32 cellular contexts compared by ENCODE assay signal in the genomic region with DNA sequence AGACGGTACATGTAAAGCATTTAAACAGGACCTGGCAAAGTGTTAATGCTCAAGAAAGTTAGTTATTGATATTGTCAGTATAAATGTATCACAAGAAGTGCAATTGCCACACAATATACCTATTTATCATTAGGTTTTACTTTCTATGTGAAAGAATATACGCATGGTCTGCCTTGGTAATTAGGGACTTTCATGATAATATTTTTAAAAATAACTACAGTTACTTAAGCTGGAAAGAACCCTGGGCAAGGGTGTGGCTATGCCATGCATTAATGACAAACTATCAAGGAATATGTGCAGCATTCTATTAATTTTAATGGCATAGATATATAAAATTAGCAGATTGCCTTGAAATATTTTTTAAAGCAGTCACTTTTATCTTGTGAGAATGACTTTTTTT.
"Had no signal": no experiment of that assay in that cellular context is flagged by ENCODE, and none has a peak within 500 bp of the region (broad histone marks: within the 10 kb centered on the region; RNA-seq: fewer than 3 reads in every experiment).

No MANE protein-coding gene starts in this region.

- H3K27me3 ChIP-seq: adrenal gland, ascending aorta, body of pancreas, brain microvascular endothelial cell, breast epithelium, cardiac muscle cell had no signal

- H3K36me3 ChIP-seq: adrenal gland, ascending aorta, brain microvascular endothelial cell, breast epithelium, cardiac muscle cell had no signal

- H3K4me3 ChIP-seq: adrenal gland, ascending aorta, body of pancreas, breast epithelium, cardiac muscle cell had no signal

- H3K9me3 ChIP-seq: adrenal gland, ascending aorta, breast epithelium had no signal

- H3K4me1 ChIP-seq: adrenal gland, body of pancreas, breast epithelium had no signal

- DNase-seq: activated effector memory CD4-positive, alpha-beta T cell treated with anti-CD3 and anti-CD28 coated beads, Interleukin-2, amount 50 U/mL, for 16 hours; activated effector memory CD4-positive, alpha-beta T cell treated with Interleukin-2 at 50 U/mL for 16 hours; activated gamma-delta T cell; activated gamma-delta T cell treated with Interleukin-2 at 50 U/mL for 16 hours; activated naive CD4-positive, alpha-beta T cell; activated naive CD4-positive, alpha-beta T cell treated with anti-CD3 and anti-CD28 coated beads for 36 hours; activated naive CD4-positive, alpha-beta T cell treated with anti-CD3 and anti-CD28 coated beads, Interleukin-2, amount 10 ng/mL, durations not matched to agents 7 days and 5 days; activated naive CD4-positive, alpha-beta T cell treated with anti-CD3 and anti-CD28 coated beads, Interleukin-2, amount 50 U/mL, for 16 hours; activated naive CD4-positive, alpha-beta T cell treated with Interleukin-2 at 50 U/mL for 16 hours; activated naive CD8-positive, alpha-beta T cell treated with anti-CD3 and anti-CD28 coated beads for 36 hours; activated naive CD8-positive, alpha-beta T cell treated with anti-CD3 and anti-CD28 coated beads, Interleukin-2, amount 10 ng/mL, durations not matched to agents 7 days and 5 days; activated naive CD8-positive, alpha-beta T cell treated with anti-CD3 and anti-CD28 coated beads, Interleukin-2, amount 50 U/mL, for 24 hours; activated T-cell treated with anti-CD3 and anti-CD28 coated beads, Interleukin-2, amount 50 U/mL, for 1 hour; activated T-cell treated with anti-CD3 and anti-CD28 coated beads, Interleukin-2, amount 50 U/mL, for 24 hours; activated T-cell treated with anti-CD3 and anti-CD28 coated beads, Interleukin-2, amount 50 U/mL, for 4 hours; activated T-cell treated with anti-CD3 and anti-CD28 coated beads, Interleukin-2, amount 50 U/mL, for 48 hours; activated T-cell treated with anti-CD3 and anti-CD28 coated beads, Interleukin-2, amount 50 U/mL, for 72 hours; adrenal gland; amniotic stem cell; amygdala; anterior cingulate cortex; aorta; body of pancreas; brain microvascular endothelial cell; caudate nucleus; central memory CD4-positive, alpha-beta T cell; cerebellar nuclear complex had no signal

- H3K27ac ChIP-seq: adrenal gland, body of pancreas, brain microvascular endothelial cell, breast epithelium, cardiac muscle cell had no signal

- ATAC-seq: activated naive CD4-positive, alpha-beta T cell treated with anti-CD3 and anti-CD28 coated beads, Interleukin-2, amount 50 U/mL, for 72 hours; activated naive CD8-positive, alpha-beta T cell treated with anti-CD3 and anti-CD28 coated beads, Interleukin-2, amount 50 U/mL, for 24 hours; activated T-cell treated with anti-CD3 and anti-CD28 coated beads, Interleukin-2, amount 50 U/mL, for 4 hours; activated T-cell treated with anti-CD3 and anti-CD28 coated beads, Interleukin-2, amount 50 U/mL, for 72 hours; activated T-helper 17 cell treated with anti-CD3 and anti-CD28 coated beads, Interleukin-2, amount 50 U/mL, for 72 hours; body of pancreas had no signal
